Comparison of ENCODE assay signal across 1 cellular context in genomic region chr7:76358478-76359110, GRCh38.
TF ChIP-seq lines count a peak whose summit lies in the region.

Gene YWHAG, minus strand, starts transcription at chr7:76358991. Its CDS starts 183 bp downstream, at chr7:76358808.

TF ChIP-seq in GM12878, 131 proteins besides CTCF, POLR2A, EP300 and RAD21 (continued from another document and continues in another):
- TF ChIP-seq ATF2 (IDR thresholded peaks at IDR 0.05; ENCODE audit: low read length) = no peak
- peak; percentile 11; the same call in 1 of the 2 replicates for TF ChIP-seq PKNOX1 (IDR thresholded peaks at IDR 0.05)
- TF ChIP-seq RCOR1 (conservative IDR thresholded peaks at IDR 0.05; ENCODE audit: low read depth, low read length) = no peak
- TF ChIP-seq RELB (IDR thresholded peaks at IDR 0.05; ENCODE audit: low read depth) = no peak
- TF ChIP-seq SUZ12 (IDR thresholded peaks at IDR 0.05; ENCODE audit: unreplicated experiment) = no peak
- TF ChIP-seq MYC (IDR thresholded peaks at IDR 0.05; ENCODE audit: insufficient read depth, insufficient read length, insufficient replicate concordance, low read length, severe bottlenecking) = peak; percentile 57
- TF ChIP-seq TBL1XR1 (IDR thresholded peaks at IDR 0.05; ENCODE audit: low read depth, low read length) = no peak
- TF ChIP-seq, protein P1, sequence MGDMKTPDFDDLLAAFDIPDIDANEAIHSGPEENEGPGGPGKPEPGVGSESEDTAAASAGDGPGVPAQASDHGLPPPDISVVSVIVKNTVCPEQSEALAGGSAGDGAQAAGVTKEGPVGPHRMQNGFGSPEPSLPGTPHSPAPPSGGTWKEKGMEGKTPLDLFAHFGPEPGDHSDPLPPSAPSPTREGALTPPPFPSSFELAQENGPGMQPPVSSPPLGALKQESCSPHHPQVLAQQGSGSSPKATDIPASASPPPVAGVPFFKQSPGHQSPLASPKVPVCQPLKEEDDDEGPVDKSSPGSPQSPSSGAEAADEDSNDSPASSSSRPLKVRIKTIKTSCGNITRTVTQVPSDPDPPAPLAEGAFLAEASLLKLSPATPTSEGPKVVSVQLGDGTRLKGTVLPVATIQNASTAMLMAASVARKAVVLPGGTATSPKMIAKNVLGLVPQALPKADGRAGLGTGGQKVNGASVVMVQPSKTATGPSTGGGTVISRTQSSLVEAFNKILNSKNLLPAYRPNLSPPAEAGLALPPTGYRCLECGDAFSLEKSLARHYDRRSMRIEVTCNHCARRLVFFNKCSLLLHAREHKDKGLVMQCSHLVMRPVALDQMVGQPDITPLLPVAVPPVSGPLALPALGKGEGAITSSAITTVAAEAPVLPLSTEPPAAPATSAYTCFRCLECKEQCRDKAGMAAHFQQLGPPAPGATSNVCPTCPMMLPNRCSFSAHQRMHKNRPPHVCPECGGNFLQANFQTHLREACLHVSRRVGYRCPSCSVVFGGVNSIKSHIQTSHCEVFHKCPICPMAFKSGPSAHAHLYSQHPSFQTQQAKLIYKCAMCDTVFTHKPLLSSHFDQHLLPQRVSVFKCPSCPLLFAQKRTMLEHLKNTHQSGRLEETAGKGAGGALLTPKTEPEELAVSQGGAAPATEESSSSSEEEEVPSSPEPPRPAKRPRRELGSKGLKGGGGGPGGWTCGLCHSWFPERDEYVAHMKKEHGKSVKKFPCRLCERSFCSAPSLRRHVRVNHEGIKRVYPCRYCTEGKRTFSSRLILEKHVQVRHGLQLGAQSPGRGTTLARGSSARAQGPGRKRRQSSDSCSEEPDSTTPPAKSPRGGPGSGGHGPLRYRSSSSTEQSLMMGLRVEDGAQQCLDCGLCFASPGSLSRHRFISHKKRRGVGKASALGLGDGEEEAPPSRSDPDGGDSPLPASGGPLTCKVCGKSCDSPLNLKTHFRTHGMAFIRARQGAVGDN (IDR thresholded peaks at IDR 0.05) = peak; percentile 68
- TF ChIP-seq, protein P2, sequence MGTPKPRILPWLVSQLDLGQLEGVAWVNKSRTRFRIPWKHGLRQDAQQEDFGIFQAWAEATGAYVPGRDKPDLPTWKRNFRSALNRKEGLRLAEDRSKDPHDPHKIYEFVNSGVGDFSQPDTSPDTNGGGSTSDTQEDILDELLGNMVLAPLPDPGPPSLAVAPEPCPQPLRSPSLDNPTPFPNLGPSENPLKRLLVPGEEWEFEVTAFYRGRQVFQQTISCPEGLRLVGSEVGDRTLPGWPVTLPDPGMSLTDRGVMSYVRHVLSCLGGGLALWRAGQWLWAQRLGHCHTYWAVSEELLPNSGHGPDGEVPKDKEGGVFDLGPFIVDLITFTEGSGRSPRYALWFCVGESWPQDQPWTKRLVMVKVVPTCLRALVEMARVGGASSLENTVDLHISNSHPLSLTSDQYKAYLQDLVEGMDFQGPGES (IDR thresholded peaks at IDR 0.05) = no peak
- no peak for TF ChIP-seq BMI1 (IDR thresholded peaks at IDR 0.05; ENCODE audit: borderline replicate concordance)
- TF ChIP-seq SIX5 (IDR thresholded peaks at IDR 0.05; ENCODE audit: low read depth, low read length, severe bottlenecking) = peak; percentile 15
- no peak for TF ChIP-seq NFYA (IDR thresholded peaks at IDR 0.05; ENCODE audit: borderline replicate concordance, low read depth, low read length)
- TF ChIP-seq, protein P3, sequence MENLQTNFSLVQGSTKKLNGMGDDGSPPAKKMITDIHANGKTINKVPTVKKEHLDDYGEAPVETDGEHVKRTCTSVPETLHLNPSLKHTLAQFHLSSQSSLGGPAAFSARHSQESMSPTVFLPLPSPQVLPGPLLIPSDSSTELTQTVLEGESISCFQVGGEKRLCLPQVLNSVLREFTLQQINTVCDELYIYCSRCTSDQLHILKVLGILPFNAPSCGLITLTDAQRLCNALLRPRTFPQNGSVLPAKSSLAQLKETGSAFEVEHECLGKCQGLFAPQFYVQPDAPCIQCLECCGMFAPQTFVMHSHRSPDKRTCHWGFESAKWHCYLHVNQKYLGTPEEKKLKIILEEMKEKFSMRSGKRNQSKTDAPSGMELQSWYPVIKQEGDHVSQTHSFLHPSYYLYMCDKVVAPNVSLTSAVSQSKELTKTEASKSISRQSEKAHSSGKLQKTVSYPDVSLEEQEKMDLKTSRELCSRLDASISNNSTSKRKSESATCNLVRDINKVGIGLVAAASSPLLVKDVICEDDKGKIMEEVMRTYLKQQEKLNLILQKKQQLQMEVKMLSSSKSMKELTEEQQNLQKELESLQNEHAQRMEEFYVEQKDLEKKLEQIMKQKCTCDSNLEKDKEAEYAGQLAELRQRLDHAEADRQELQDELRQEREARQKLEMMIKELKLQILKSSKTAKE (IDR thresholded peaks at IDR 0.05; ENCODE audit: low read depth, poor library complexity, severe bottlenecking) = no peak
- peak; percentile 84 for TF ChIP-seq SMAD5 (IDR thresholded peaks at IDR 0.05; ENCODE audit: low read depth)
- TF ChIP-seq EZH2 (IDR thresholded peaks at IDR 0.05; ENCODE audit: borderline replicate concordance, control insufficient read depth, low read depth, low read length) = no peak
- TF ChIP-seq POLR2AphosphoS5 (IDR thresholded peaks at IDR 0.05; ENCODE audit: low read length) = peak; percentile 97
- no peak for TF ChIP-seq PML (IDR thresholded peaks at IDR 0.05; ENCODE audit: low read length)
- no peak for TF ChIP-seq FOXM1 (IDR thresholded peaks at IDR 0.05; ENCODE audit: low read depth, low read length)
- TF ChIP-seq, protein P4, sequence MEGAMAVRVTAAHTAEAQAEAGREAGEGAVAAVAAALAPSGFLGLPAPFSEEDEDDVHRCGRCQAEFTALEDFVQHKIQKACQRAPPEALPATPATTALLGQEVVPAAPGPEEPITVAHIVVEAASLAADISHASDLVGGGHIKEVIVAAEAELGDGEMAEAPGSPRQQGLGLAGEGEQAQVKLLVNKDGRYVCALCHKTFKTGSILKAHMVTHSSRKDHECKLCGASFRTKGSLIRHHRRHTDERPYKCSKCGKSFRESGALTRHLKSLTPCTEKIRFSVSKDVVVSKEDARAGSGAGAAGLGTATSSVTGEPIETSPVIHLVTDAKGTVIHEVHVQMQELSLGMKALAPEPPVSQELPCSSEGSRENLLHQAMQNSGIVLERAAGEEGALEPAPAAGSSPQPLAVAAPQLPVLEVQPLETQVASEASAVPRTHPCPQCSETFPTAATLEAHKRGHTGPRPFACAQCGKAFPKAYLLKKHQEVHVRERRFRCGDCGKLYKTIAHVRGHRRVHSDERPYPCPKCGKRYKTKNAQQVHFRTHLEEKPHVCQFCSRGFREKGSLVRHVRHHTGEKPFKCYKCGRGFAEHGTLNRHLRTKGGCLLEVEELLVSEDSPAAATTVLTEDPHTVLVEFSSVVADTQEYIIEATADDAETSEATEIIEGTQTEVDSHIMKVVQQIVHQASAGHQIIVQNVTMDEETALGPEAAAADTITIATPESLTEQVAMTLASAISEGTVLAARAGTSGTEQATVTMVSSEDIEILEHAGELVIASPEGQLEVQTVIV (IDR thresholded peaks at IDR 0.05; ENCODE audit: borderline replicate concordance, partially characterized antibody) = no peak
- TF ChIP-seq CHD1 (IDR thresholded peaks at IDR 0.05; ENCODE audit: low read depth, low read length) = no peak
- no peak for TF ChIP-seq ELK1 (IDR thresholded peaks at IDR 0.05; ENCODE audit: low read depth, low read length)
- TF ChIP-seq PAX8 (IDR thresholded peaks at IDR 0.05) = no peak
- peak; percentile 90; the same call in 1 of the 2 replicates for TF ChIP-seq POLR2AphosphoS2 (IDR thresholded peaks at IDR 0.05; ENCODE audit: low read depth, low read length)
- no peak for TF ChIP-seq ATF3 (IDR thresholded peaks at IDR 0.05; ENCODE audit: borderline replicate concordance, extremely low read depth, low read depth, low read length)
- TF ChIP-seq NBN (IDR thresholded peaks at IDR 0.05) = peak; percentile 30
- no peak for TF ChIP-seq ESRRA (IDR thresholded peaks at IDR 0.05; ENCODE audit: low read length)
- TF ChIP-seq BACH1 (IDR thresholded peaks at IDR 0.05; ENCODE audit: borderline replicate concordance) = peak; percentile 81; the same call in 1 of the 2 replicates
- TF ChIP-seq SUPT20H (IDR thresholded peaks at IDR 0.05; ENCODE audit: borderline replicate concordance, control insufficient read depth, low read depth, low read length) = no peak
- TF ChIP-seq ATF7 (IDR thresholded peaks at IDR 0.05; ENCODE audit: low read depth) = no peak
- peak; percentile 77 for TF ChIP-seq MXI1 (IDR thresholded peaks at IDR 0.05; ENCODE audit: low read depth, low read length)
- no peak; the same call in 1 of the 2 replicates for TF ChIP-seq SPI1 (IDR thresholded peaks at IDR 0.05; ENCODE audit: borderline replicate concordance, insufficient read depth, low read depth, low read length)
- peak; percentile 83; the same call in 1 of the 2 replicates for TF ChIP-seq CREB1 (IDR thresholded peaks at IDR 0.05; ENCODE audit: low read depth)
- peak; percentile 76 for TF ChIP-seq IKZF1 (conservative IDR thresholded peaks at IDR 0.05)
- no peak; the same call in 1 of the 2 replicates for TF ChIP-seq ZSCAN29 (IDR thresholded peaks at IDR 0.05)
- TF ChIP-seq YBX1 (IDR thresholded peaks at IDR 0.05) = no peak
- TF ChIP-seq WRNIP1 (IDR thresholded peaks at IDR 0.05; ENCODE audit: borderline replicate concordance, low read depth, low read length) = no peak
- no peak for TF ChIP-seq MYB (IDR thresholded peaks at IDR 0.05; ENCODE audit: borderline replicate concordance, low read depth, low read length)
- 0 out of 4 replicates have a peak, but pooled peaks of 1 of the 2 experiments have one; percentile 2 for TF ChIP-seq SRF (IDR thresholded peaks at IDR 0.05; ENCODE audit: low read depth in 2 of 2, low read length in 2 of 2)
- TF ChIP-seq NKRF (conservative IDR thresholded peaks at IDR 0.05) = peak; percentile 94
- no peak for TF ChIP-seq CEBPB (IDR thresholded peaks at IDR 0.05; ENCODE audit: borderline replicate concordance in 1 of 2, low read depth in 2 of 2, low read length in 2 of 2)
- TF ChIP-seq ZNF622 (IDR thresholded peaks at IDR 0.05) = no peak
- no peak for TF ChIP-seq RBBP5 (conservative IDR thresholded peaks at IDR 0.05)
- TF ChIP-seq CBFB (IDR thresholded peaks at IDR 0.05; ENCODE audit: low read depth) = no peak; the same call in 1 of the 2 replicates
